9 cellular contexts compared by ENCODE assay signal in genomic region chr15:90666135-90666909, GRCh38. TPM values are rescaled to one million over a fixed set of nuclear protein-coding genes. Genes with fewer than 3 reads are reported as not detected.
DNase-seq lines count a peak whose midpoint lies in the region; ATAC-seq and TF ChIP-seq lines count a peak whose summit lies in the region.
"Had no signal": no experiment of that assay in that cellular context is flagged by ENCODE, and none has a peak within 500 bp of the region (broad histone marks: within the 10 kb centered on the region; RNA-seq: fewer than 3 reads in every experiment).

No MANE protein-coding gene starts in this region.

- H3K9me3 Mint-ChIP-seq in activated naive CD4-positive, alpha-beta T cell treated with anti-CD3 and anti-CD28 coated beads, Interleukin-2, amount 50 U/mL, for 24 hours = no peaks in the 10 kb centered on the region
- peaks cover 3% of the 10 kb centered on the region for H3K9me3 Mint-ChIP-seq in activated naive CD8-positive, alpha-beta T cell treated with anti-CD3 and anti-CD28 coated beads for 36 hours
- H3K9me3 Mint-ChIP-seq: H9 had no signal

- H3K36me3 Mint-ChIP-seq in activated naive CD4-positive, alpha-beta T cell treated with anti-CD3 and anti-CD28 coated beads, Interleukin-2, amount 50 U/mL, for 24 hours = no peaks in the 10 kb centered on the region
- H3K36me3 Mint-ChIP-seq in activated naive CD8-positive, alpha-beta T cell treated with anti-CD3 and anti-CD28 coated beads for 36 hours = peaks cover 7% of the 10 kb centered on the region

- no peaks in the 10 kb centered on the region for H3K36me3 ChIP-seq in right lobe of liver
- H3K36me3 ChIP-seq in upper lobe of left lung = no peaks in the 10 kb centered on the region

- H3K27me3 ChIP-seq in right lobe of liver (no peaks in the 10 kb centered on the region), upper lobe of left lung (no peaks in the 10 kb centered on the region)

- WGBS in right lobe of liver (ENCODE audit: insufficient coverage, low coverage, low lambda C conversion rate, missing lambda C conversion rate) = 78% methylated on average over 10 of the region's 14 CpGs
- WGBS in upper lobe of left lung, 2 donors = 91 to 94% methylated on average over 14 of the region's 14 CpGs

- H3K27me3 Mint-ChIP-seq in activated naive CD4-positive, alpha-beta T cell treated with anti-CD3 and anti-CD28 coated beads, Interleukin-2, amount 50 U/mL, for 24 hours = no peaks in the 10 kb centered on the region
- peaks cover 11% of the 10 kb centered on the region for H3K27me3 Mint-ChIP-seq in activated naive CD8-positive, alpha-beta T cell treated with anti-CD3 and anti-CD28 coated beads for 36 hours

- DNase-seq in activated naive CD4-positive, alpha-beta T cell treated with Interleukin-2 at 50 U/mL for 16 hours = no peak
- DNase-seq in activated naive CD8-positive, alpha-beta T cell treated with anti-CD3 and anti-CD28 coated beads for 36 hours = no peak
- DNase-seq in right lobe of liver = no peak
- DNase-seq in upper lobe of left lung = no peak
- no peak for DNase-seq in effector CD4-positive, alpha-beta T cell
- DNase-seq in HuH-7.5 (ENCODE audit: low spot score) = no peak
- DNase-seq: H9 had no signal

- intact Hi-C loops in right lobe of liver (cut with DNase I) = no loop called here

- ATAC-seq in right lobe of liver = no peak
- no peak for ATAC-seq in upper lobe of left lung (ENCODE audit: low FRiP score in 2 of 2)
- no peak for ATAC-seq in GM21717 (IDR thresholded peaks at IDR 0.05; ENCODE audit: unreplicated experiment)

- peak overlapping the region; percentile 80 for H3K4me3 Mint-ChIP-seq in activated naive CD4-positive, alpha-beta T cell treated with anti-CD3 and anti-CD28 coated beads, Interleukin-2, amount 50 U/mL, for 24 hours
- peak overlapping the region; percentile 80 for H3K4me3 Mint-ChIP-seq in activated naive CD8-positive, alpha-beta T cell treated with anti-CD3 and anti-CD28 coated beads for 36 hours
- H3K4me3 Mint-ChIP-seq: H9 had no signal

- no peak for TF ChIP-seq POLR2A in right lobe of liver (IDR thresholded peaks at IDR 0.05)
- no peak for TF ChIP-seq POLR2A in upper lobe of left lung (IDR thresholded peaks at IDR 0.05)

- no peak for TF ChIP-seq EP300 in upper lobe of left lung (IDR thresholded peaks at IDR 0.05)

- H3K27ac ChIP-seq in right lobe of liver (peak overlapping the region in 2 of 3 donors; percentile 82 to 90), upper lobe of left lung (peak overlapping the region in 2 of 4 donors; percentile 90 to 91)

- peaks cover 41% of the 10 kb centered on the region for H3K4me1 Mint-ChIP-seq in activated naive CD4-positive, alpha-beta T cell treated with anti-CD3 and anti-CD28 coated beads, Interleukin-2, amount 50 U/mL, for 24 hours
- H3K4me1 Mint-ChIP-seq in activated naive CD8-positive, alpha-beta T cell treated with anti-CD3 and anti-CD28 coated beads for 36 hours = peaks cover 37% of the 10 kb centered on the region

- TF ChIP-seq CTCF in right lobe of liver (IDR thresholded peaks at IDR 0.05) (no peak), upper lobe of left lung (IDR thresholded peaks at IDR 0.05) (no peak)

- H3K4me3 ChIP-seq in right lobe of liver (peak overlapping the region; percentile 66 to 83 (median 79)), upper lobe of left lung (peak overlapping the region in 3 of 4 donors; percentile 67 to 93 (median 77))

- peak overlapping the region; percentile 78 for H3K27ac Mint-ChIP-seq in activated naive CD4-positive, alpha-beta T cell treated with anti-CD3 and anti-CD28 coated beads, Interleukin-2, amount 50 U/mL, for 24 hours
- peak overlapping the region; percentile 84 for H3K27ac Mint-ChIP-seq in activated naive CD8-positive, alpha-beta T cell treated with anti-CD3 and anti-CD28 coated beads for 36 hours

- H3K9me3 ChIP-seq in right lobe of liver (no peaks in the 10 kb centered on the region), upper lobe of left lung (no peaks in the 10 kb centered on the region)

- H3K4me1 ChIP-seq in right lobe of liver = peaks cover 0 to 4% (median 0%) of the 10 kb centered on the region in 4 donors
- H3K4me1 ChIP-seq in upper lobe of left lung = peaks cover 0 to 24% (median 17%) of the 10 kb centered on the region in 4 donors

RNA-seq across cellular contexts. Expression of gene BLM, which starts 50.8 kb away (rescaled TPM):
- total RNA-seq in activated naive CD8-positive, alpha-beta T cell treated with anti-CD3 and anti-CD28 coated beads for 36 hours = 10 to 100 TPM; 47.8 to 49.8 TPM
- total RNA-seq in right lobe of liver (1 to 10 TPM in 2 of 6 experiments, under 1 TPM in 4; 0.20 to 2.3 (median 0.45) TPM), upper lobe of left lung (10 to 100 TPM in 1 of 6 donors, 1 to 10 TPM in 3, under 1 TPM in 2; 0.76 to 31.4 (median 2.6) TPM)
